Comparison of ENCODE assay signal across 1 cellular context in genomic region chr10:100519321-100520051, GRCh38.
A peak's percentile ranks its signal among the peaks of the same experiment; 100 is the strongest.
TF ChIP-seq lines count a peak whose summit lies in the region.

Gene SEC31B, minus strand, starts transcription at chr10:100519861. Its CDS starts 2,909 bp downstream, at chr10:100516952.

TF ChIP-seq in HepG2, 621 proteins besides CTCF, POLR2A, EP300 and RAD21 (continued from another document and continues in another):
- TF ChIP-seq SNAPC4 (CRISPR knock-in tag; IDR thresholded peaks at IDR 0.05): no peak
- TF ChIP-seq RBAK (CRISPR knock-in tag; IDR thresholded peaks at IDR 0.05): no peak
- no peak for TF ChIP-seq BHLHE40 (IDR thresholded peaks at IDR 0.05; ENCODE audit: low read length)
- 0 out of 2 replicates have a peak, but pooled peaks have one; percentile 42 for TF ChIP-seq ZBTB26 (CRISPR knock-in tag; IDR thresholded peaks at IDR 0.05; ENCODE audit: borderline replicate concordance)
- TF ChIP-seq E2F2 (CRISPR knock-in tag; IDR thresholded peaks at IDR 0.05; ENCODE audit: borderline replicate concordance): no peak
- no peak for TF ChIP-seq TGIF2 (CRISPR knock-in tag; IDR thresholded peaks at IDR 0.05)
- TF ChIP-seq ZNF468 (CRISPR knock-in tag; IDR thresholded peaks at IDR 0.05): no peak
- no peak for TF ChIP-seq ZBTB10 (CRISPR knock-in tag; IDR thresholded peaks at IDR 0.05; ENCODE audit: borderline replicate concordance)
- TF ChIP-seq ZNF33B (CRISPR knock-in tag; IDR thresholded peaks at IDR 0.05): no peak
- no peak for TF ChIP-seq KLF16 (CRISPR knock-in tag; IDR thresholded peaks at IDR 0.05)
- TF ChIP-seq ELF4 (CRISPR knock-in tag; IDR thresholded peaks at IDR 0.05; ENCODE audit: borderline replicate concordance): no peak
- no peak for TF ChIP-seq ZNF616 (CRISPR knock-in tag; IDR thresholded peaks at IDR 0.05; ENCODE audit: low read depth)
- no peak for TF ChIP-seq ZNF407 (CRISPR knock-in tag; IDR thresholded peaks at IDR 0.05; ENCODE audit: not compliant biosample characterization)
- peak; percentile 63 for TF ChIP-seq SALL1 (CRISPR knock-in tag; IDR thresholded peaks at IDR 0.05)
- peak; percentile 33 for TF ChIP-seq TEAD3 (CRISPR knock-in tag; optimal IDR thresholded peaks at IDR 0.05; ENCODE audit: borderline replicate concordance)
- peak; percentile 61; the same call in 1 of the 2 replicates for TF ChIP-seq EEA1 (CRISPR knock-in tag; IDR thresholded peaks at IDR 0.05; ENCODE audit: borderline replicate concordance)
- no peak for TF ChIP-seq NCOA1 (CRISPR knock-in tag; IDR thresholded peaks at IDR 0.05)
- TF ChIP-seq REPIN1 (CRISPR knock-in tag; IDR thresholded peaks at IDR 0.05; ENCODE audit: borderline replicate concordance, low read depth): no peak
- TF ChIP-seq TCF7 (IDR thresholded peaks at IDR 0.05; ENCODE audit: low read depth): no peak
- TF ChIP-seq TBX3 (IDR thresholded peaks at IDR 0.05; ENCODE audit: borderline replicate concordance): no peak
- 0 out of 2 replicates have a peak, but pooled peaks have one; percentile 29 for TF ChIP-seq ZNF772 (CRISPR knock-in tag; IDR thresholded peaks at IDR 0.05)
- no peak for TF ChIP-seq CENPX (CRISPR knock-in tag; IDR thresholded peaks at IDR 0.05)
- peak; percentile 74; the same call in 1 of the 2 replicates for TF ChIP-seq EED (CRISPR knock-in tag; IDR thresholded peaks at IDR 0.05)
- TF ChIP-seq KAT8 (CRISPR knock-in tag; IDR thresholded peaks at IDR 0.05): 0 out of 2 replicates have a peak, but pooled peaks have one; percentile 23
- peak; percentile 66; the same call in 1 of the 2 replicates for TF ChIP-seq ZBTB38 (CRISPR knock-in tag; IDR thresholded peaks at IDR 0.05)
- no peak for TF ChIP-seq ZNF10 (CRISPR knock-in tag; IDR thresholded peaks at IDR 0.05; ENCODE audit: borderline replicate concordance, low read depth)
- TF ChIP-seq ATF6 (CRISPR knock-in tag; conservative IDR thresholded peaks at IDR 0.05): no peak
- TF ChIP-seq NAIF1 (CRISPR knock-in tag; IDR thresholded peaks at IDR 0.05; ENCODE audit: borderline replicate concordance): no peak
- no peak for TF ChIP-seq MBNL3 (CRISPR knock-in tag; conservative IDR thresholded peaks at IDR 0.05)
- TF ChIP-seq ZNF800 (CRISPR knock-in tag; IDR thresholded peaks at IDR 0.05): peak; percentile 82; the same call in 1 of the 2 replicates
- no peak for TF ChIP-seq PAF1 (CRISPR knock-in tag; IDR thresholded peaks at IDR 0.05)
- TF ChIP-seq ZNF34 (CRISPR knock-in tag; IDR thresholded peaks at IDR 0.05; ENCODE audit: borderline replicate concordance): no peak
- TF ChIP-seq ZSCAN22 (CRISPR knock-in tag; IDR thresholded peaks at IDR 0.05): no peak
- TF ChIP-seq ZKSCAN5 (CRISPR knock-in tag; IDR thresholded peaks at IDR 0.05): no peak
- no peak for TF ChIP-seq ZNF580 (CRISPR knock-in tag; IDR thresholded peaks at IDR 0.05; ENCODE audit: borderline replicate concordance, low read depth)
